In genomic region chr5:135356522-135357318, GRCh38 we compare ENCODE assay signal across 7 cellular contexts. TPM values are rescaled to one million over a fixed set of nuclear protein-coding genes. Genes with fewer than 3 reads are reported as not detected.
DNase-seq lines count a peak whose midpoint lies in the region; ATAC-seq and TF ChIP-seq lines count a peak whose summit lies in the region.

No MANE protein-coding gene starts in this region.

- intact Hi-C loops in esophagus squamous epithelium (cut with DNase I) (no loop called here), upper lobe of right lung (cut with DNase I) (no loop called here)

- H3K27ac ChIP-seq in RWPE2 (ENCODE audit: poor library complexity, severe bottlenecking) (peak overlapping the region; percentile 22), esophagus squamous epithelium (peak overlapping the region; percentile 11 to 81 (median 62)), upper lobe of right lung (peak overlapping the region; percentile 24)

- H3K27me3 ChIP-seq in RWPE2 (ENCODE audit: insufficient read depth, poor library complexity, severe bottlenecking) (no peaks in the 10 kb centered on the region), esophagus squamous epithelium (no peaks in the 10 kb centered on the region), upper lobe of right lung (no peaks in the 10 kb centered on the region)

- H3K4me3 ChIP-seq in RWPE2 (ENCODE audit: severe bottlenecking) (no peak overlapping the region), esophagus squamous epithelium (no peak overlapping the region), upper lobe of right lung (no peak overlapping the region)

- no peak for DNase-seq in RWPE2 (ENCODE audit: low spot score)
- no peak for DNase-seq in esophagus squamous epithelium (lab: John Stamatoyannopoulos, UW)
- DNase-seq in mucosa of gallbladder (ENCODE audit: low spot score) = peak; percentile 86
- no peak for DNase-seq in upper lobe of right lung
- no peak for DNase-seq in MV-4-11 (lab: John Stamatoyannopoulos, UW)
- DNase-seq in NCI-H774 (lab: John Stamatoyannopoulos, UW) = no peak

- H3K36me3 ChIP-seq in RWPE2 (ENCODE audit: low read depth) (peaks cover 92% of the 10 kb centered on the region), esophagus squamous epithelium (peaks cover 4 to 98% (median 9%) of the 10 kb centered on the region in 3 donors), upper lobe of right lung (peaks cover 61% of the 10 kb centered on the region)

- H3K4me1 ChIP-seq in RWPE2 (ENCODE audit: insufficient read depth, poor library complexity, severe bottlenecking) (no peaks in the 10 kb centered on the region), esophagus squamous epithelium (peaks cover 0 to 45% (median 29%) of the 10 kb centered on the region in 3 donors), upper lobe of right lung (peaks cover 36% of the 10 kb centered on the region)

- no peak for TF ChIP-seq POLR2A in esophagus squamous epithelium (IDR thresholded peaks at IDR 0.05)

- no peaks in the 10 kb centered on the region for H3K9me3 ChIP-seq in RWPE2 (ENCODE audit: severe bottlenecking)
- no peaks in the 10 kb centered on the region for H3K9me3 ChIP-seq in esophagus squamous epithelium
- no peaks in the 10 kb centered on the region for H3K9me3 ChIP-seq in upper lobe of right lung

- ATAC-seq in RWPE2 (ENCODE audit: low read depth) (peak; percentile 86), upper lobe of right lung (peak; percentile 75), HG02938 (IDR thresholded peaks at IDR 0.05; ENCODE audit: unreplicated experiment) (no peak)

- 56 to 59% methylated on average over 5 of the region's 6 CpGs for WGBS in esophagus squamous epithelium, 2 donors

- TF ChIP-seq CTCF in RWPE2 (IDR thresholded peaks at IDR 0.05; ENCODE audit: poor library complexity, severe bottlenecking) (no peak), esophagus squamous epithelium (IDR thresholded peaks at IDR 0.05) (no peak), upper lobe of right lung (IDR thresholded peaks at IDR 0.05) (no peak)

RNA-seq across cellular contexts. Expression of gene MACROH2A1, which starts 42.3 kb away (rescaled TPM):
- total RNA-seq in esophagus squamous epithelium (100 to 1,000 TPM; 278 to 355 (median 319) TPM), mucosa of gallbladder (256 TPM), upper lobe of right lung (179 TPM)
